Comparison of ENCODE assay signal across 20 cellular contexts in genomic region chr4:145931403-145931802, GRCh38. TPM values are rescaled to one million over a fixed set of nuclear protein-coding genes. Genes with fewer than 3 reads are reported as not detected.
A peak's percentile ranks its signal among the peaks of the same experiment; 100 is the strongest.
DNase-seq lines count a peak whose midpoint lies in the region; ATAC-seq and TF ChIP-seq lines count a peak whose summit lies in the region.
"Had no signal": no experiment of that assay in that cellular context is flagged by ENCODE, and none has a peak within 500 bp of the region (broad histone marks: within the 10 kb centered on the region; RNA-seq: fewer than 3 reads in every experiment).

No MANE protein-coding gene starts in this region.

- H3K27me3 Mint-ChIP-seq in stimulated activated memory B cell treated with anti-CD40 and anti-IgM and Interleukin-4, amounts not matched to agents 10 μg/mL and 1 μg/mL and 100 μg/mL, for 72 hours, result no peaks in the 10 kb centered on the region

- H3K4me3 ChIP-seq in OCI-LY7 (ENCODE audit: low read depth, low read length, poor library complexity, severe bottlenecking), result no peak overlapping the region
- H3K4me3 ChIP-seq in coronary artery, result no peak overlapping the region
- H3K4me3 ChIP-seq: PC-9, SJCRH30 had no signal

- no peak for ATAC-seq in stimulated activated memory B cell treated with anti-CD40 and anti-IgM and Interleukin-4, amounts not matched to agents 10 μg/mL and 1 μg/mL and 100 μg/mL, for 72 hours

- H3K27ac ChIP-seq in OCI-LY7 (ENCODE audit: low read depth, low read length, poor library complexity, severe bottlenecking) (no peak overlapping the region), coronary artery (peak overlapping the region; percentile 6 to 24)
- H3K27ac ChIP-seq: 22Rv1, PC-9, SJCRH30 had no signal

- H3K9me2 ChIP-seq in OCI-LY7 (ENCODE audit: insufficient read depth, low read length), result no peaks in the 10 kb centered on the region

- peaks cover 82% of the 10 kb centered on the region for H3K4me1 Mint-ChIP-seq in stimulated activated memory B cell treated with anti-CD40 and anti-IgM and Interleukin-4, amounts not matched to agents 10 μg/mL and 1 μg/mL and 100 μg/mL, for 72 hours

- TF ChIP-seq CTCF in OCI-LY7 (conservative IDR thresholded peaks at IDR 0.05; ENCODE audit: low read length) (0 out of 2 replicates have a peak, but pooled peaks have one; percentile 28), coronary artery (IDR thresholded peaks at IDR 0.05) (no peak)

- DNase-seq in NCI-H82 (lab: John Stamatoyannopoulos, UW) (peak; percentile 23), NCI-H82 treated with DMSO at 0.1 percent for 48 hours (lab: John Stamatoyannopoulos, UW; ENCODE audit: unreplicated experiment) (no peak), OCI-LY7 (ENCODE audit: low spot score) (no peak), coronary artery (ENCODE audit: low spot score) (no peak), NCI-H510A treated with DMSO at 0.1 percent for 48 hours (lab: John Stamatoyannopoulos, UW) (no peak), D341Med (ENCODE audit: low spot score) (no peak)
- no peak for DNase-seq in activated CD4-positive, alpha-beta T cell treated with anti-CD3 and anti-CD28 coated beads, Interleukin-2, amount 50 U/mL, for 1 hour
- DNase-seq: C1 segment of cervical spinal cord, Caco-2, DMS53, HCEC 1CT, IMR-90, NCI-H1417, NCI-H2029, NCI-H2171, NCI-H446, PC-9, SJCRH30 had no signal

- peaks cover 7% of the 10 kb centered on the region for H3K36me3 Mint-ChIP-seq in stimulated activated memory B cell treated with anti-CD40 and anti-IgM and Interleukin-4, amounts not matched to agents 10 μg/mL and 1 μg/mL and 100 μg/mL, for 72 hours

- no TSS peak for BruUV-seq in OCI-LY7 (replicated peaks; lab: Mats Ljungman, UMichigan)

- H3K9me3 ChIP-seq in OCI-LY7 (ENCODE audit: low read length), result 0 out of 2 replicates have a peak, but pooled peaks cover under 1% of the 10 kb centered on the region
- H3K9me3 ChIP-seq: Caco-2, SJCRH30 had no signal

- CTCF ChIA-PET in OCI-LY7 (lab: Charles Lee; ENCODE audit: unreplicated experiment), result interaction anchor here (0.8 kb wide), 2 partner anchors 12 to 269 kb away, joined by 3 to 4 read pairs; no protein-coding TSS in a partner anchor

- H3K36me3 ChIP-seq in OCI-LY7 (ENCODE audit: insufficient read depth, low read length), result peaks cover 44% of the 10 kb centered on the region
- H3K36me3 ChIP-seq: SJCRH30 had no signal

- no peak overlapping the region for H3K4me3 Mint-ChIP-seq in stimulated activated memory B cell treated with anti-CD40 and anti-IgM and Interleukin-4, amounts not matched to agents 10 μg/mL and 1 μg/mL and 100 μg/mL, for 72 hours

- H3K4me1 ChIP-seq in OCI-LY7 (ENCODE audit: insufficient read depth, low read length, poor library complexity, severe bottlenecking), result peaks cover 58% of the 10 kb centered on the region
- H3K4me1 ChIP-seq: Caco-2 had no signal

- H3K9me3 Mint-ChIP-seq in stimulated activated memory B cell treated with anti-CD40 and anti-IgM and Interleukin-4, amounts not matched to agents 10 μg/mL and 1 μg/mL and 100 μg/mL, for 72 hours, result no peaks in the 10 kb centered on the region

- H3K27ac Mint-ChIP-seq in stimulated activated memory B cell treated with anti-CD40 and anti-IgM and Interleukin-4, amounts not matched to agents 10 μg/mL and 1 μg/mL and 100 μg/mL, for 72 hours, result peak overlapping the region; percentile 71

- POLR2A ChIA-PET in OCI-LY7 (lab: Charles Lee), result interaction anchor here (0.6 to 2.8 kb wide), 12 partner anchors 9 to 752 kb away, joined by 3 to 15 read pairs (median 4); no protein-coding TSS in a partner anchor

- H4K20me1 ChIP-seq in OCI-LY7 (ENCODE audit: insufficient read depth, low read length), result peaks cover 15% of the 10 kb centered on the region; the same call in 1 of the 2 replicates

- H3K79me2 ChIP-seq in OCI-LY7 (ENCODE audit: insufficient read depth, low read depth, low read length), result peaks cover 99% of the 10 kb centered on the region

- peak overlapping the region; percentile 33 for H3K4me2 ChIP-seq in OCI-LY7 (ENCODE audit: low read length)
- H3K4me2 ChIP-seq: PC-9 had no signal

- no peak overlapping the region for H2AFZ ChIP-seq in OCI-LY7 (ENCODE audit: low read length)
- H2AFZ ChIP-seq: PC-9 had no signal

- intact Hi-C loops in OCI-LY7 (cut with micrococcal nuclease; ENCODE audit: unreplicated experiment), result no loop called here

RNA-seq across cellular contexts. Expression of gene ZNF827, which starts 7.2 kb away (rescaled TPM):
- 15.1 and 24.6 TPM in 2 replicates for total RNA-seq in OCI-LY7 (2014; rRNA removed; shearing (Covaris generic))
- total RNA-seq in OCI-LY7 (2022), result 39.8 and 42.9 TPM in 2 replicates
